2 cellular contexts compared by ENCODE assay signal in genomic region chr18:36560187-36560586, GRCh38.
TF ChIP-seq lines count a peak whose summit lies in the region.

No MANE protein-coding gene starts in this region.

TF ChIP-seq in HEK293, 187 proteins besides CTCF, POLR2A, EP300 and RAD21:
- no peak for TF ChIP-seq ZNF645 (tag by site-specific recombination; IDR thresholded peaks at IDR 0.05)
- TF ChIP-seq ZNF214 (tag by site-specific recombination; IDR thresholded peaks at IDR 0.05; ENCODE audit: borderline replicate concordance) = peak; percentile 85; the same call in 1 of the 2 replicates
TF ChIP-seq in HEK293: peak in this region for 1.

TF ChIP-seq in H1, 55 proteins besides CTCF, POLR2A, EP300 and RAD21 (continued from another document):
- TF ChIP-seq E2F6 (IDR thresholded peaks at IDR 0.05) (no peak), USF2 (IDR thresholded peaks at IDR 0.05; ENCODE audit: low read length) (no peak), HDAC2 (IDR thresholded peaks at IDR 0.05; ENCODE audit: borderline replicate concordance in 1 of 2, low read depth in 2 of 2, low read length in 2 of 2) (no peak), SP4 (IDR thresholded peaks at IDR 0.05; ENCODE audit: low read length) (no peak), KDM5A (IDR thresholded peaks at IDR 0.05; ENCODE audit: low read length) (no peak), BACH1 (IDR thresholded peaks at IDR 0.05; ENCODE audit: low read length) (no peak), EGR1 (IDR thresholded peaks at IDR 0.05; ENCODE audit: borderline replicate concordance, low read depth, low read length) (no peak), NRF1 (IDR thresholded peaks at IDR 0.05; ENCODE audit: low read depth, low read length) (no peak), TAF7 (optimal IDR thresholded peaks at IDR 0.05; ENCODE audit: borderline replicate concordance, low read depth, low read length) (no peak), BCL11A (IDR thresholded peaks at IDR 0.05; ENCODE audit: low read depth in 2 of 2, low read length in 2 of 2) (no peak), GABPA (IDR thresholded peaks at IDR 0.05; ENCODE audit: borderline replicate concordance, insufficient read depth, low read length) (no peak), CEBPB (IDR thresholded peaks at IDR 0.05; ENCODE audit: low read depth, low read length) (no peak), SP2 (IDR thresholded peaks at IDR 0.05; ENCODE audit: low read length) (no peak), SRF (IDR thresholded peaks at IDR 0.05; ENCODE audit: low read depth, low read length) (no peak), SIRT6 (IDR thresholded peaks at IDR 0.05; ENCODE audit: low read length) (no peak), CHD2 (IDR thresholded peaks at IDR 0.05; ENCODE audit: low read length) (no peak), KDM4A (IDR thresholded peaks at IDR 0.05; ENCODE audit: low read depth, low read length, severe bottlenecking) (no peak)
